ENCODE assay signal across 10 cellular contexts in the genomic region with DNA sequence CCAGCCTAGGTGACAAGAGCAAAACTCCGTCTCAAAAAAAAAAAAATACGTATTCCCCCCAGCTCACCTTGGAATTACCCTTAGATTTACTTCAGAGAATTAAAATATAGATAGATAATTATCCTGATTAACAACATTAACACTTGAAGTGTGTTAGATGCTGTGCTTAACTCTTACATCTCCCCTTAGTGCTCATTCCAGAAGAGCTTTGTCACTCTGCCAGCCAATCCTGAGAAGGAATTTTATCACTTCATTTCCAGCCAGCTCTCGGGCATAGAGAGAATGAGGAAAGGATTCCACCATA. TPM values are rescaled to one million over a fixed set of nuclear protein-coding genes. Genes with fewer than 3 reads are reported as not detected.
DNase-seq lines count a peak whose midpoint lies in the region; ATAC-seq, FAIRE-seq and TF ChIP-seq lines count a peak whose summit lies in the region.
"Had no signal": no experiment of that assay in that cellular context is flagged by ENCODE, and none has a peak within 500 bp of the region (broad histone marks: within the 10 kb centered on the region; RNA-seq: fewer than 3 reads in every experiment).

No MANE protein-coding gene starts in this region.

- no peaks in the 10 kb centered on the region for H3K27me3 Mint-ChIP-seq in activated naive CD4-positive, alpha-beta T cell treated with anti-CD3 and anti-CD28 coated beads for 36 hours (ENCODE audit: low read depth)

- H3K27me3 ChIP-seq in GM12878 (replicated peaks in 1 of 2; ENCODE audit: control insufficient read depth in 2 of 2, insufficient read depth in 2 of 2, low read length in 1 of 2) (no peaks in the 10 kb centered on the region), right lobe of liver (no peaks in the 10 kb centered on the region), tibial artery (no peaks in the 10 kb centered on the region)

- H3K9me3 ChIP-seq in GM12878 (replicated peaks; ENCODE audit: control insufficient read depth, insufficient read depth, low read length), result no peaks in the 10 kb centered on the region
- H3K9me3 ChIP-seq in right lobe of liver, result no peaks in the 10 kb centered on the region
- H3K9me3 ChIP-seq in tibial artery, result no peaks in the 10 kb centered on the region

- H2AFZ ChIP-seq in GM12878 (ENCODE audit: control insufficient read depth, low read depth, low read length), result no peak overlapping the region

- H3K27ac Mint-ChIP-seq in activated naive CD4-positive, alpha-beta T cell treated with anti-CD3 and anti-CD28 coated beads for 36 hours, result peak overlapping the region; percentile 82

- intact Hi-C loops in activated naive CD4-positive, alpha-beta T cell treated with anti-CD3 and anti-CD28 coated beads for 36 hours (cut with micrococcal nuclease), result loop anchor here (5.0 kb wide), 1 partner anchor 220 kb away; no protein-coding TSS in a partner anchor
- intact Hi-C loops in GM12878 (cut with micrococcal nuclease; ENCODE audit: unreplicated experiment) (loop anchor here (5.0 kb wide), 1 partner anchor 90 kb away; a partner anchor contains a TSS), right lobe of liver (cut with DNase I) (no loop called here), tibial artery (cut with DNase I; ENCODE audit: low total_unique reads) (no loop called here)

- H3K36me3 Mint-ChIP-seq in activated naive CD4-positive, alpha-beta T cell treated with anti-CD3 and anti-CD28 coated beads for 36 hours (ENCODE audit: low read depth), result peaks cover 18% of the 10 kb centered on the region

- SMC1A ChIA-PET in GM12878 (lab: Charles Lee; ENCODE audit: uncharacterized antibody, unreplicated experiment), result interaction anchor here (1.4 to 3.2 kb wide), 4 partner anchors 11 to 102 kb away, joined by 3 to 21 read pairs (median 5); a partner anchor contains a TSS

- no peaks in the 10 kb centered on the region for H3K9me3 Mint-ChIP-seq in activated naive CD4-positive, alpha-beta T cell treated with anti-CD3 and anti-CD28 coated beads for 36 hours
- H3K9me3 Mint-ChIP-seq: CD14-positive monocyte, nephron progenitor cell had no signal

- H3K9ac ChIP-seq in GM12878 (ENCODE audit: control insufficient read depth, insufficient read depth, low read length), result no peak overlapping the region

- no peak overlapping the region for H3K27ac ChIP-seq in GM12878 (ENCODE audit: control insufficient read depth, insufficient read depth)
- peak overlapping the region; percentile 98 to 99 (median 99) for H3K27ac ChIP-seq in right lobe of liver
- H3K27ac ChIP-seq in tibial artery, result peak overlapping the region; percentile 95 to 97

- no peak for FAIRE-seq in GM12878 (lab: Jason Lieb, UNC)

- H3K4me1 ChIP-seq in GM12878 (ENCODE audit: control insufficient read depth, insufficient read depth, low read length) (peaks cover 28% of the 10 kb centered on the region), right lobe of liver (peaks cover 0 to 38% (median 14%) of the 10 kb centered on the region in 4 donors), tibial artery (peaks cover 0 to 64% (median 54%) of the 10 kb centered on the region in 4 donors)

- H3K4me1 Mint-ChIP-seq in activated naive CD4-positive, alpha-beta T cell treated with anti-CD3 and anti-CD28 coated beads for 36 hours (ENCODE audit: low read depth), result peaks cover 31% of the 10 kb centered on the region

- no peak for DNase-seq in activated naive CD4-positive, alpha-beta T cell treated with anti-CD3 and anti-CD28 coated beads for 36 hours
- no peak for DNase-seq in activated naive CD4-positive, alpha-beta T cell treated with anti-CD3 and anti-CD28 coated beads, Interleukin-2, amount 50 U/mL, for 16 hours
- DNase-seq in GM12878 (ENCODE audit: low read depth, low spot score), result no peak
- no peak for DNase-seq in right lobe of liver
- no peak for DNase-seq in tibial artery
- no peak for DNase-seq in SHP77 (lab: John Stamatoyannopoulos, UW)
- no peak for DNase-seq in anterior cingulate cortex (lab: John Stamatoyannopoulos, UW)

- TF ChIP-seq EP300 in GM12878 (IDR thresholded peaks at IDR 0.05; ENCODE audit: borderline replicate concordance in 1 of 2, control insufficient read depth in 1 of 2, low read depth in 2 of 2, low read length in 2 of 2), result no peak

- peak overlapping the region; percentile 88 for H3K4me2 ChIP-seq in GM12878 (ENCODE audit: control insufficient read depth, insufficient read depth)

- in situ Hi-C loops in GM12878 (cut with MboI), result no loop called here

- no peak overlapping the region for H3K4me3 ChIP-seq in GM12878
- H3K4me3 ChIP-seq in right lobe of liver, result peak overlapping the region; percentile 63 to 83 (median 65)
- peak overlapping the region; percentile 68 to 76 for H3K4me3 ChIP-seq in tibial artery

- 97% methylated on average over 3 of the region's 3 CpGs for WGBS in GM12878 (ENCODE audit: insufficient coverage, insufficient replicate concordance, low lambda C conversion rate, missing lambda C conversion rate)
- WGBS in right lobe of liver (ENCODE audit: insufficient coverage, low coverage, low lambda C conversion rate, missing lambda C conversion rate), result 33% methylated on average over 3 of the region's 3 CpGs

- peaks cover 4 to 8% of the 10 kb centered on the region in 2 experiments; a peak in 3 of 4 replicates for H3K36me3 ChIP-seq in GM12878 (ENCODE audit: control insufficient read depth in 2 of 2, insufficient read depth in 2 of 2, low read length in 1 of 2)
- H3K36me3 ChIP-seq in right lobe of liver, result peaks cover 0 to 15% (median 7%) of the 10 kb centered on the region in 4 donors
- H3K36me3 ChIP-seq in tibial artery, result peaks cover 11 to 26% (median 11%) of the 10 kb centered on the region in 3 donors

- CTCF ChIA-PET in activated naive CD4-positive, alpha-beta T cell treated with anti-CD3 and anti-CD28 coated beads for 36 hours (lab: Charles Lee), result interaction anchor here (0.8 to 1.7 kb wide), 4 partner anchors 10 to 108 kb away, joined by 3 to 13 read pairs (median 5); a partner anchor contains a TSS
- CTCF ChIA-PET in GM12878 (lab: Yijun Ruan, JAX), result interaction anchor here (0.6 to 20.6 kb wide), 8 partner anchors 10 to 45 kb away, joined by 3 to 226 read pairs (median 4); a partner anchor contains a TSS

- no peak for TF ChIP-seq RAD21 in GM12878 (IDR thresholded peaks at IDR 0.05; ENCODE audit: insufficient read depth, low read depth, low read length)

- H3K4me3 Mint-ChIP-seq in activated naive CD4-positive, alpha-beta T cell treated with anti-CD3 and anti-CD28 coated beads for 36 hours, result no peak overlapping the region

- TF ChIP-seq POLR2A in GM12878 (IDR thresholded peaks at IDR 0.05; ENCODE audit: low read depth, low read length) (no peak), right lobe of liver (IDR thresholded peaks at IDR 0.05) (no peak)

- POLR2A ChIA-PET in GM12878 (lab: Charles Lee), result interaction anchor here (0.6 to 9.8 kb wide), 7 partner anchors 11 to 301 kb away, joined by 3 to 140 read pairs (median 4); a partner anchor contains a TSS

- RAD21 ChIA-PET in GM12878 (lab: Charles Lee; ENCODE audit: unreplicated experiment), result interaction anchor here (0.9 to 2.8 kb wide), 4 partner anchors 11 to 27 kb away, joined by 3 to 20 read pairs (median 9); a partner anchor contains a TSS

- H3K79me2 ChIP-seq in GM12878 (ENCODE audit: control insufficient read depth, insufficient read depth, low read length), result peaks cover 65% of the 10 kb centered on the region

- TF ChIP-seq CTCF in GM12878 (IDR thresholded peaks at IDR 0.05 in 2 of 3, conservative IDR thresholded peaks at IDR 0.05 in 1 of 3; ENCODE audit: control insufficient read depth in 2 of 3, extremely low read depth in 1 of 3, insufficient read depth in 1 of 3, low read depth in 3 of 3, low read length in 3 of 3) (no peak), right lobe of liver (IDR thresholded peaks at IDR 0.05) (no peak), tibial artery (IDR thresholded peaks at IDR 0.05) (no peak)

- ATAC-seq in GM12878 (no peak), right lobe of liver (no peak), GM21737 (IDR thresholded peaks at IDR 0.05; ENCODE audit: unreplicated experiment) (no peak)

- BruUV-seq in GM12878 (replicated peaks; lab: Mats Ljungman, UMichigan), result no TSS peak

- H4K20me1 ChIP-seq in GM12878 (ENCODE audit: control insufficient read depth, insufficient read depth), result no peaks in the 10 kb centered on the region

RNA-seq across cellular contexts. Expression of a gene that starts 1.6 kb away (rescaled TPM):
- 10 to 100 TPM; 35.5 to 40.8 TPM for total RNA-seq in activated naive CD4-positive, alpha-beta T cell treated with anti-CD3 and anti-CD28 coated beads for 36 hours
- total RNA-seq in GM12878 (2013; cell fraction: nucleolus; rRNA removed), result 28.2 and 32.6 TPM in 2 replicates
- total RNA-seq in GM12878 (2014; rRNA removed) (22.2 and 24.7 TPM in 2 replicates), GM12878 (2014; rRNA removed; fragmentation: Illumina TruSeq; extraction: Trizol) (15.1 and 16.7 TPM in 2 replicates), GM12878 (2021) (36.5 and 38.3 TPM in 2 replicates), right lobe of liver (100 to 1,000 TPM in 1 of 6 experiments, 10 to 100 TPM in 5; 44.6 to 108 (median 75.3) TPM)
- 20.5 TPM for polyA plus RNA-seq in GM12878 (2011; ENCODE audit: low read depth)
- polyA plus RNA-seq in GM12878 (2011; rRNA removed) (25.8 and 49.3 TPM in 2 replicates), GM12878 (2014; fragmentation: Illumina TruSeq; extraction: Trizol) (47.3 and 67.3 TPM in 2 replicates), GM12878 (2014; fragmentation: Nextera tagmentation; extraction: Ambion mirVana) (1 to 10 TPM; 2.6 to 3.7 TPM), GM12878 (2014; rRNA removed) (35.0 and 35.4 TPM in 2 replicates), GM12878 (2016; fragmentation: Nextera tagmentation; extraction: Ambion mirVana) (10 to 100 TPM; 24.9 to 25.5 TPM)
- polyA plus RNA-seq in GM12878 (2011; cell fraction: cytosol; rRNA removed), result 43.4 and 48.7 TPM in 2 replicates
- 89.2 and 106 TPM in 2 replicates for polyA plus RNA-seq in GM12878 (2011; cell fraction: nucleus; rRNA removed)
- 21.0 and 29.9 TPM in 2 replicates for polyA plus RNA-seq in GM12878 (2012)
- polyA minus RNA-seq in GM12878 (2011; rRNA and poly(A)+ RNA removed), result 35.0 and 41.1 TPM in 2 replicates
- polyA minus RNA-seq in GM12878 (2011; cell fraction: cytosol; rRNA and poly(A)+ RNA removed), result 13.8 and 21.9 TPM in 2 replicates
- polyA minus RNA-seq in GM12878 (2011; cell fraction: nucleus; rRNA and poly(A)+ RNA removed), result 14.7 and 25.1 TPM in 2 replicates

RNA-seq across cellular contexts. Expression of a gene that starts 2.3 kb away (rescaled TPM):
- 100 to 1,000 TPM; 283 to 291 TPM for total RNA-seq in activated naive CD4-positive, alpha-beta T cell treated with anti-CD3 and anti-CD28 coated beads for 36 hours
- 19.6 and 23.8 TPM in 2 replicates for total RNA-seq in GM12878 (2013; cell fraction: nucleolus; rRNA removed)
- total RNA-seq in GM12878 (2014; rRNA removed), result 176 and 192 TPM in 2 replicates
- total RNA-seq in GM12878 (2014; rRNA removed; fragmentation: Illumina TruSeq; extraction: Trizol), result 168 and 170 TPM in 2 replicates
- total RNA-seq in GM12878 (2021), result 125 and 134 TPM in 2 replicates
- 366 TPM for polyA plus RNA-seq in GM12878 (2011; ENCODE audit: low read depth)
- polyA plus RNA-seq in GM12878 (2011; rRNA removed), result 534 and 543 TPM in 2 replicates
- 498 and 551 TPM in 2 replicates for polyA plus RNA-seq in GM12878 (2011; cell fraction: cytosol; rRNA removed)
- 223 and 288 TPM in 2 replicates for polyA plus RNA-seq in GM12878 (2011; cell fraction: nucleus; rRNA removed)
- polyA plus RNA-seq in GM12878 (2012), result 190 and 203 TPM in 2 replicates
- 316 and 394 TPM in 2 replicates for polyA plus RNA-seq in GM12878 (2014; fragmentation: Illumina TruSeq; extraction: Trizol)
- 100 to 1,000 TPM; 598 to 608 TPM for polyA plus RNA-seq in GM12878 (2014; fragmentation: Nextera tagmentation; extraction: Ambion mirVana)
- 214 and 229 TPM in 2 replicates for polyA plus RNA-seq in GM12878 (2014; rRNA removed)
- 100 to 1,000 TPM; 411 to 419 TPM for polyA plus RNA-seq in GM12878 (2016; fragmentation: Nextera tagmentation; extraction: Ambion mirVana)
- 221 and 229 TPM in 2 replicates for polyA minus RNA-seq in GM12878 (2011; rRNA and poly(A)+ RNA removed)
- polyA minus RNA-seq in GM12878 (2011; cell fraction: cytosol; rRNA and poly(A)+ RNA removed), result 41.8 and 54.5 TPM in 2 replicates
- 32.4 and 34.0 TPM in 2 replicates for polyA minus RNA-seq in GM12878 (2011; cell fraction: nucleus; rRNA and poly(A)+ RNA removed)
- 10 to 100 TPM; 14.9 to 51.7 (median 23.1) TPM for total RNA-seq in right lobe of liver

RNA-seq across cellular contexts. Expression of a gene that starts 10.6 kb away (rescaled TPM):
- total RNA-seq in activated naive CD4-positive, alpha-beta T cell treated with anti-CD3 and anti-CD28 coated beads for 36 hours, result 10 to 100 TPM; 35.6 to 36.3 TPM
- total RNA-seq in GM12878 (2013; cell fraction: nucleolus; rRNA removed), result 21.0 and 21.3 TPM in 2 replicates
- total RNA-seq in GM12878 (2014; rRNA removed) (21.1 and 21.9 TPM in 2 replicates), GM12878 (2014; rRNA removed; fragmentation: Illumina TruSeq; extraction: Trizol) (12.4 and 12.9 TPM in 2 replicates), GM12878 (2021) (32.9 and 33.8 TPM in 2 replicates), right lobe of liver (10 to 100 TPM in 4 of 6 experiments, 1 to 10 TPM in 2; 9.1 to 13.5 (median 10.9) TPM)
- polyA plus RNA-seq in GM12878 (2011; ENCODE audit: low read depth), result 9.9 TPM
- polyA plus RNA-seq in GM12878 (2011; rRNA removed) (14.4 and 22.8 TPM in 2 replicates), GM12878 (2014; fragmentation: Illumina TruSeq; extraction: Trizol) (19.8 and 24.2 TPM in 2 replicates), GM12878 (2014; fragmentation: Nextera tagmentation; extraction: Ambion mirVana) (1 to 10 TPM; 8.1 to 8.3 TPM), GM12878 (2014; rRNA removed) (27.8 and 30.0 TPM in 2 replicates), GM12878 (2016; fragmentation: Nextera tagmentation; extraction: Ambion mirVana) (10 to 100 TPM; 27.8 to 28.0 TPM)
- 27.4 and 28.7 TPM in 2 replicates for polyA plus RNA-seq in GM12878 (2011; cell fraction: cytosol; rRNA removed)
- polyA plus RNA-seq in GM12878 (2011; cell fraction: nucleus; rRNA removed), result 43.9 and 46.6 TPM in 2 replicates
- polyA plus RNA-seq in GM12878 (2012), result 17.7 and 19.5 TPM in 2 replicates
- polyA minus RNA-seq in GM12878 (2011; rRNA and poly(A)+ RNA removed), result 12.5 and 20.0 TPM in 2 replicates
- 8.6 and 8.8 TPM in 2 replicates for polyA minus RNA-seq in GM12878 (2011; cell fraction: cytosol; rRNA and poly(A)+ RNA removed)
- 10.8 and 15.9 TPM in 2 replicates for polyA minus RNA-seq in GM12878 (2011; cell fraction: nucleus; rRNA and poly(A)+ RNA removed)

RNA-seq across cellular contexts. Expression of a gene that starts 11.0 kb away (rescaled TPM):
- 10 to 100 TPM; 27.2 to 30.0 TPM for total RNA-seq in activated naive CD4-positive, alpha-beta T cell treated with anti-CD3 and anti-CD28 coated beads for 36 hours
- total RNA-seq in GM12878 (2013; cell fraction: nucleolus; rRNA removed), result 28.4 and 33.1 TPM in 2 replicates
- total RNA-seq in GM12878 (2014; rRNA removed) (64.2 and 68.7 TPM in 2 replicates), GM12878 (2014; rRNA removed; fragmentation: Illumina TruSeq; extraction: Trizol) (41.4 and 41.9 TPM in 2 replicates), GM12878 (2021) (53.6 and 61.5 TPM in 2 replicates), right lobe of liver (10 to 100 TPM; 18.3 to 33.1 (median 24.6) TPM)
- polyA plus RNA-seq in GM12878 (2011; ENCODE audit: low read depth), result 25.9 TPM
- polyA plus RNA-seq in GM12878 (2011; rRNA removed) (22.0 and 39.2 TPM in 2 replicates), GM12878 (2014; fragmentation: Illumina TruSeq; extraction: Trizol) (29.9 and 51.6 TPM in 2 replicates), GM12878 (2014; fragmentation: Nextera tagmentation; extraction: Ambion mirVana) (10 to 100 TPM; 22.9 to 30.1 TPM), GM12878 (2014; rRNA removed) (78.7 and 85.7 TPM in 2 replicates), GM12878 (2016; fragmentation: Nextera tagmentation; extraction: Ambion mirVana) (10 to 100 TPM; 82.5 to 93.4 TPM)
- polyA plus RNA-seq in GM12878 (2011; cell fraction: cytosol; rRNA removed), result 51.2 and 72.3 TPM in 2 replicates
- 74.9 and 79.0 TPM in 2 replicates for polyA plus RNA-seq in GM12878 (2011; cell fraction: nucleus; rRNA removed)
- polyA plus RNA-seq in GM12878 (2012), result 24.4 and 29.4 TPM in 2 replicates
- polyA minus RNA-seq in GM12878 (2011; rRNA and poly(A)+ RNA removed), result 40.4 and 64.8 TPM in 2 replicates
- 16.8 and 23.3 TPM in 2 replicates for polyA minus RNA-seq in GM12878 (2011; cell fraction: cytosol; rRNA and poly(A)+ RNA removed)
- polyA minus RNA-seq in GM12878 (2011; cell fraction: nucleus; rRNA and poly(A)+ RNA removed), result 18.7 and 27.7 TPM in 2 replicates

RNA-seq across cellular contexts. Expression of a gene that starts 16.3 kb away (rescaled TPM):
- total RNA-seq in activated naive CD4-positive, alpha-beta T cell treated with anti-CD3 and anti-CD28 coated beads for 36 hours, result 10 to 100 TPM; 55.3 to 55.5 TPM
- 33.0 and 36.9 TPM in 2 replicates for total RNA-seq in GM12878 (2013; cell fraction: nucleolus; rRNA removed)
- 25.6 and 26.8 TPM in 2 replicates for total RNA-seq in GM12878 (2014; rRNA removed)
- 14.3 and 15.6 TPM in 2 replicates for total RNA-seq in GM12878 (2014; rRNA removed; fragmentation: Illumina TruSeq; extraction: Trizol)
- 21.1 and 24.6 TPM in 2 replicates for total RNA-seq in GM12878 (2021)
- polyA plus RNA-seq in GM12878 (2011; ENCODE audit: low read depth), result 23.3 TPM
- polyA plus RNA-seq in GM12878 (2011; rRNA removed), result 15.0 and 20.9 TPM in 2 replicates
- 23.1 and 26.3 TPM in 2 replicates for polyA plus RNA-seq in GM12878 (2011; cell fraction: cytosol; rRNA removed)
- polyA plus RNA-seq in GM12878 (2011; cell fraction: nucleus; rRNA removed), result 37.4 and 41.6 TPM in 2 replicates
- 36.8 and 37.1 TPM in 2 replicates for polyA plus RNA-seq in GM12878 (2012)
- polyA plus RNA-seq in GM12878 (2014; fragmentation: Illumina TruSeq; extraction: Trizol), result 8.0 and 15.2 TPM in 2 replicates
- 1 to 10 TPM in 1 of 2 experiments, under 1 TPM in 1; 0.63 to 2.0 TPM for polyA plus RNA-seq in GM12878 (2014; fragmentation: Nextera tagmentation; extraction: Ambion mirVana)
- polyA plus RNA-seq in GM12878 (2014; rRNA removed), result 22.4 and 22.9 TPM in 2 replicates
- polyA plus RNA-seq in GM12878 (2016; fragmentation: Nextera tagmentation; extraction: Ambion mirVana), result 10 to 100 TPM; 12.2 to 13.7 TPM
- 10.8 and 26.6 TPM in 2 replicates for polyA minus RNA-seq in GM12878 (2011; rRNA and poly(A)+ RNA removed)
- polyA minus RNA-seq in GM12878 (2011; cell fraction: cytosol; rRNA and poly(A)+ RNA removed), result 7.4 and 8.3 TPM in 2 replicates
- polyA minus RNA-seq in GM12878 (2011; cell fraction: nucleus; rRNA and poly(A)+ RNA removed), result 6.5 and 10.7 TPM in 2 replicates
- total RNA-seq in right lobe of liver, result 10 to 100 TPM; 16.7 to 25.9 (median 19.1) TPM

Comparison
In these comparisons a context has a peak if more than half of its experiments do, and no peak if none do; other contexts are left out.
1. intact Hi-C loops: an anchor here in activated naive CD4-positive, alpha-beta T cell treated with anti-CD3 and anti-CD28 coated beads for 36 hours (5.0 kb wide) and GM12878 (5.0 kb wide); none called in right lobe of liver and tibial artery.